Comparison of ENCODE assay signal across 8 cellular contexts in genomic region chr1:26887125-26887524, GRCh38. TPM values are rescaled to one million over a fixed set of nuclear protein-coding genes. Genes with fewer than 3 reads are reported as not detected.
DNase-seq lines count a peak whose midpoint lies in the region; ATAC-seq, FAIRE-seq and TF ChIP-seq lines count a peak whose summit lies in the region.

No MANE protein-coding gene starts in this region.

- peak overlapping the region in 1 of 2 donors; percentile 44 for H3K4me3 Mint-ChIP-seq in stimulated activated naive B cell treated with anti-CD40 and anti-IgM and Interleukin-4, amounts not matched to agents 10 μg/mL and 1 μg/mL and 100 μg/mL, for 72 hours

- POLR2A ChIA-PET in A549 (lab: Yijun Ruan, JAX) = interaction anchor here (0.6 to 0.8 kb wide), 2 partner anchors 12 to 22 kb away, joined by 3 to 4 read pairs; no protein-coding TSS in a partner anchor

- ATAC-seq in A549 (peak; percentile 51 to 58; a peak in 3 of 6 replicates), HG03196 (IDR thresholded peaks at IDR 0.05; ENCODE audit: unreplicated experiment) (no peak)
- no peak for ATAC-seq in stimulated activated naive B cell treated with anti-CD40 and anti-IgM and Interleukin-4, amounts not matched to agents 10 μg/mL and 1 μg/mL and 100 μg/mL, for 72 hours (replicated peaks)

- no peak overlapping the region for H3K4me3 ChIP-seq in A549

- no peak overlapping the region for H3K27ac Mint-ChIP-seq in stimulated activated naive B cell treated with anti-CD40 and anti-IgM and Interleukin-4, amounts not matched to agents 10 μg/mL and 1 μg/mL and 100 μg/mL, for 72 hours

- CTCF ChIA-PET in A549 (lab: Yijun Ruan, JAX) = interaction anchor here (0.6 to 3.0 kb wide), 25 partner anchors 8 to 289 kb away, joined by 3 to 14 read pairs (median 4); partner anchors contain the start of genes GPATCH3, NUDC and SFN

- peak; percentile 35 to 46 for DNase-seq in A549 (ENCODE audit: low read depth in 1 of 2, low spot score in 1 of 2)
- DNase-seq in GM03348 (ENCODE audit: low spot score) = peak; percentile 53
- peak; percentile 28 for DNase-seq in SW480 (ENCODE audit: low spot score)
- peak; percentile 19 for DNase-seq in foreskin melanocyte
- no peak for DNase-seq in NCI-H2107 (lab: John Stamatoyannopoulos, UW)
- no peak for DNase-seq in COLO829 (ENCODE audit: low spot score)
- no peak for DNase-seq in stimulated activated naive B cell treated with anti-CD40 and anti-IgM and Interleukin-4, amounts not matched to agents 10 μg/mL and 1 μg/mL and 100 μg/mL, for 72 hours

- H3K36me3 Mint-ChIP-seq in stimulated activated naive B cell treated with anti-CD40 and anti-IgM and Interleukin-4, amounts not matched to agents 10 μg/mL and 1 μg/mL and 100 μg/mL, for 72 hours = peaks cover 52 to 61% of the 10 kb centered on the region in 2 donors

- 74% methylated on average over 1 of the region's 1 CpG for WGBS in A549 (ENCODE audit: missing lambda C conversion rate)

- no peaks in the 10 kb centered on the region for H3K27me3 Mint-ChIP-seq in stimulated activated naive B cell treated with anti-CD40 and anti-IgM and Interleukin-4, amounts not matched to agents 10 μg/mL and 1 μg/mL and 100 μg/mL, for 72 hours

- TF ChIP-seq CTCF in A549 (IDR thresholded peaks at IDR 0.05) = peak; percentile 37

- no peaks in the 10 kb centered on the region for H3K9me3 Mint-ChIP-seq in stimulated activated naive B cell treated with anti-CD40 and anti-IgM and Interleukin-4, amounts not matched to agents 10 μg/mL and 1 μg/mL and 100 μg/mL, for 72 hours

- no peak overlapping the region for H3K4me2 ChIP-seq in A549

- no peaks in the 10 kb centered on the region for H3K9me3 ChIP-seq in A549

- TF ChIP-seq POLR2A in A549 (IDR thresholded peaks at IDR 0.05; ENCODE audit: low read length) = no peak

- peaks cover 29 to 51% of the 10 kb centered on the region in 2 donors for H3K4me1 Mint-ChIP-seq in stimulated activated naive B cell treated with anti-CD40 and anti-IgM and Interleukin-4, amounts not matched to agents 10 μg/mL and 1 μg/mL and 100 μg/mL, for 72 hours

- TF ChIP-seq EP300 in A549 (IDR thresholded peaks at IDR 0.05) = no peak

- H3K27ac ChIP-seq in A549 = no peak overlapping the region

- peak in 1 of 2 experiments; percentile 16; a peak in 1 of 5 replicates for TF ChIP-seq RAD21 in A549 (conservative IDR thresholded peaks at IDR 0.05 in 1 of 2, IDR thresholded peaks at IDR 0.05 in 1 of 2)

- peaks cover 9% of the 10 kb centered on the region; the same call in 2 of the 3 replicates for H3K4me1 ChIP-seq in A549

- no peak for FAIRE-seq in A549 (lab: Jason Lieb, UNC)

TF ChIP-seq in A549, 52 proteins besides CTCF, POLR2A, EP300 and RAD21:
- TF ChIP-seq HOXB5 (CRISPR knock-in tag; IDR thresholded peaks at IDR 0.05) (no peak), SREBF2 (IDR thresholded peaks at IDR 0.05) (no peak), ELK1 (IDR thresholded peaks at IDR 0.05; ENCODE audit: low read depth, low read length) (no peak)

RNA-seq across cellular contexts. Expression of gene GPN2, which starts 3.0 kb away (rescaled TPM):
- polyA plus RNA-seq in A549 (2011; rRNA removed) = 18.1 and 23.6 TPM in 2 replicates
- polyA plus RNA-seq in A549 (2012; cell fraction: cytosol; rRNA removed) = 22.9 and 27.6 TPM in 2 replicates
- 14.7 and 24.0 TPM in 2 replicates for polyA plus RNA-seq in A549 (2012; cell fraction: nucleus; rRNA removed)
- 16.9 to 18.3 TPM (median 18.1 TPM) in 3 replicates for polyA plus RNA-seq in A549 (2017; fragmentation: RNase III; extraction: RNeasy Plus Mini Kit Qiagen cat#74134 plus additional on column Dnase treatment)
- polyA minus RNA-seq in A549 (2011; rRNA and poly(A)+ RNA removed) = 26.7 and 42.9 TPM in 2 replicates

RNA-seq across cellular contexts. Expression of gene GPATCH3, which starts 13.1 kb away (rescaled TPM):
- 4.9 and 5.4 TPM in 2 replicates for polyA plus RNA-seq in A549 (2011; rRNA removed)
- 7.6 and 8.3 TPM in 2 replicates for polyA plus RNA-seq in A549 (2012; cell fraction: cytosol; rRNA removed)
- polyA plus RNA-seq in A549 (2012; cell fraction: nucleus; rRNA removed) = 12.4 and 13.1 TPM in 2 replicates
- polyA plus RNA-seq in A549 (2017; fragmentation: RNase III; extraction: RNeasy Plus Mini Kit Qiagen cat#74134 plus additional on column Dnase treatment) = 7.0 to 8.7 TPM (median 8.3 TPM) in 3 replicates
- polyA minus RNA-seq in A549 (2011; rRNA and poly(A)+ RNA removed) = 6.1 and 6.4 TPM in 2 replicates

RNA-seq across cellular contexts. Expression of gene SFN, which starts 24.2 kb away (rescaled TPM):
- polyA plus RNA-seq in A549 (2011; rRNA removed) = 31.0 and 39.8 TPM in 2 replicates
- polyA plus RNA-seq in A549 (2012; cell fraction: cytosol; rRNA removed) = 193 and 209 TPM in 2 replicates
- 145 and 174 TPM in 2 replicates for polyA plus RNA-seq in A549 (2012; cell fraction: nucleus; rRNA removed)
- 114 to 150 TPM (median 141 TPM) in 3 replicates for polyA plus RNA-seq in A549 (2017; fragmentation: RNase III; extraction: RNeasy Plus Mini Kit Qiagen cat#74134 plus additional on column Dnase treatment)
- polyA minus RNA-seq in A549 (2011; rRNA and poly(A)+ RNA removed) = 17.4 and 26.5 TPM in 2 replicates

RNA-seq across cellular contexts. Expression of gene NR0B2, which starts 26.6 kb away (rescaled TPM):
- not detected in 2 replicates for polyA plus RNA-seq in A549 (2011; rRNA removed)
- polyA plus RNA-seq in A549 (2012; cell fraction: cytosol; rRNA removed) = not detected in 2 replicates
- not detected in 2 replicates for polyA plus RNA-seq in A549 (2012; cell fraction: nucleus; rRNA removed)
- polyA plus RNA-seq in A549 (2017; fragmentation: RNase III; extraction: RNeasy Plus Mini Kit Qiagen cat#74134 plus additional on column Dnase treatment) = not detected in 3 replicates
- not detected in 2 replicates for polyA minus RNA-seq in A549 (2011; rRNA and poly(A)+ RNA removed)

RNA-seq across cellular contexts. Expression of gene NUDC, which starts 34.4 kb away (rescaled TPM):
- polyA plus RNA-seq in A549 (2011; rRNA removed) (54.8 and 79.0 TPM in 2 replicates), A549 (2017; fragmentation: RNase III; extraction: RNeasy Plus Mini Kit Qiagen cat#74134 plus additional on column Dnase treatment) (133 to 150 TPM (median 134 TPM) in 3 replicates)
- 112 and 137 TPM in 2 replicates for polyA plus RNA-seq in A549 (2012; cell fraction: cytosol; rRNA removed)
- 50.6 and 56.6 TPM in 2 replicates for polyA plus RNA-seq in A549 (2012; cell fraction: nucleus; rRNA removed)
- 31.3 and 32.5 TPM in 2 replicates for polyA minus RNA-seq in A549 (2011; rRNA and poly(A)+ RNA removed)

Comparison
In these comparisons a context has a peak if more than half of its experiments do, and no peak if none do; other contexts are left out.
1. ATAC-seq: peak in A549 (2 of 2); none in HG03196 (single experiment) and stimulated activated naive B cell treated with anti-CD40 and anti-IgM and Interleukin-4, amounts not matched to agents 10 μg/mL and 1 μg/mL and 100 μg/mL, for 72 hours (0 of 2).
2. DNase-seq: peak in A549 (2 of 2), GM03348 (single experiment), SW480 (single experiment) and foreskin melanocyte (single experiment); none in NCI-H2107 (single experiment), COLO829 (single experiment) and stimulated activated naive B cell treated with anti-CD40 and anti-IgM and Interleukin-4, amounts not matched to agents 10 μg/mL and 1 μg/mL and 100 μg/mL, for 72 hours (single experiment).